Comparison of ENCODE assay signal across 40 cellular contexts in the genomic region with DNA sequence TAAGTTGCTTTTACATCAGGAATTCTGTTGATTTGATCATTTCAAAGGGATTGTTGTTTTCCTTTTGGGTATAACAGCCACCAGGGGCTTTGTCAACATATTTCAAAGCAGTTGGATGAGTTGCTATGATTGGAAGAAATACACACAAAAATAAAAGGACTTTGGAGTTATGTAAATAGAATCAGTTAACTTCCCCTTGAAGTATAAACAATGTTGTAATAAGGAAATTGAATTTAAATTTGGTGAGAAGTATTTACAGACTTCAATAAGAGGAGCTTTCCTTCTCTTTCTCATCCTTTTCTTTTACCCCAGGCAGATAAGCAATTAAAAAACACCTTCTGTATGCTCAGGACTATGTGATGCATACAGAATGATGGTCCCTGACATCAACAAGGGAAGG.
"Had no signal": no experiment of that assay in that cellular context is flagged by ENCODE, and none has a peak within 500 bp of the region (broad histone marks: within the 10 kb centered on the region; RNA-seq: fewer than 3 reads in every experiment).

No MANE protein-coding gene starts in this region.

- H3K27me3 Mint-ChIP-seq: activated naive CD8-positive, alpha-beta T cell; activated naive CD8-positive, alpha-beta T cell treated with anti-CD3 and anti-CD28 coated beads for 36 hours; activated naive CD8-positive, alpha-beta T cell treated with anti-CD3 and anti-CD28 coated beads, Interleukin-2, amount 10 ng/mL, durations not matched to agents 7 days and 5 days; activated naive CD8-positive, alpha-beta T cell treated with anti-CD3 and anti-CD28 coated beads, Interleukin-2, amount 50 U/mL, for 24 hours; activated T-cell treated with anti-CD3 and anti-CD28 coated beads, Interleukin-2, amount 50 U/mL, for 24 hours; activated T-helper 17 cell treated with anti-CD3 and anti-CD28 coated beads, Interleukin-2, amount 50 U/mL, for 72 hours; brain; central memory CD8-positive, alpha-beta T cell had no signal

- ATAC-seq: activated naive CD4-positive, alpha-beta T cell treated with anti-CD3 and anti-CD28 coated beads, Interleukin-2, amount 50 U/mL, for 72 hours; activated naive CD8-positive, alpha-beta T cell treated with anti-CD3 and anti-CD28 coated beads, Interleukin-2, amount 50 U/mL, for 24 hours; activated T-cell treated with anti-CD3 and anti-CD28 coated beads, Interleukin-2, amount 50 U/mL, for 4 hours; activated T-cell treated with anti-CD3 and anti-CD28 coated beads, Interleukin-2, amount 50 U/mL, for 72 hours; activated T-helper 17 cell treated with anti-CD3 and anti-CD28 coated beads, Interleukin-2, amount 50 U/mL, for 72 hours; body of pancreas had no signal

- H3K27ac Mint-ChIP-seq: activated naive CD4-positive, alpha-beta T cell treated with anti-CD3 and anti-CD28 coated beads for 36 hours; activated naive CD4-positive, alpha-beta T cell treated with anti-CD3 and anti-CD28 coated beads, Interleukin-2, amount 50 U/mL, for 24 hours; activated naive CD4-positive, alpha-beta T cell treated with anti-CD3 and anti-CD28 coated beads, Interleukin-2, amount 50 U/mL, for 72 hours; activated naive CD8-positive, alpha-beta T cell; activated naive CD8-positive, alpha-beta T cell treated with anti-CD3 and anti-CD28 coated beads for 36 hours; activated naive CD8-positive, alpha-beta T cell treated with anti-CD3 and anti-CD28 coated beads, Interleukin-2, amount 10 ng/mL, durations not matched to agents 7 days and 5 days; activated naive CD8-positive, alpha-beta T cell treated with anti-CD3 and anti-CD28 coated beads, Interleukin-2, amount 50 U/mL, for 24 hours; activated T-cell treated with anti-CD3 and anti-CD28 coated beads, Interleukin-2, amount 50 U/mL, for 24 hours; activated T-cell treated with anti-CD3 and anti-CD28 coated beads, Interleukin-2, amount 50 U/mL, for 72 hours; activated T-helper 1 cell treated with anti-CD3 and anti-CD28 coated beads, Interleukin-12 subunit alpha, Interleukin-12 subunit beta, Interleukin-2, Interleukin-4 antibody, amounts not matched to agents 30 ng/mL and 10 ng/mL and 1 ng/mL, durations not matched to agents 14 hours and 24 hours and 36 hours; activated T-helper 17 cell treated with anti-CD3 and anti-CD28 coated beads, Interleukin-2, amount 50 U/mL, for 72 hours; activated T-helper 2 cell treated with anti-CD3 and anti-CD28 coated beads, Interferon-gamma antibody, Interleukin-2, Interleukin-4, amounts not matched to agents 10 μg/mL and 5 μg/mL and 100 μg/mL, durations not matched to agents 14 hours and 24 hours and 36 hours; brain had no signal

- H3K36me3 ChIP-seq: adrenal gland, ascending aorta, brain microvascular endothelial cell, breast epithelium, cardiac muscle cell had no signal

- FAIRE-seq: astrocyte, bronchial epithelial cell had no signal

- DNase-seq: activated effector memory CD4-positive, alpha-beta T cell treated with anti-CD3 and anti-CD28 coated beads, Interleukin-2, amount 50 U/mL, for 16 hours; activated effector memory CD4-positive, alpha-beta T cell treated with Interleukin-2 at 50 U/mL for 16 hours; activated gamma-delta T cell; activated gamma-delta T cell treated with Interleukin-2 at 50 U/mL for 16 hours; activated naive CD4-positive, alpha-beta T cell; activated naive CD4-positive, alpha-beta T cell treated with anti-CD3 and anti-CD28 coated beads for 36 hours; activated naive CD4-positive, alpha-beta T cell treated with anti-CD3 and anti-CD28 coated beads, Interleukin-2, amount 50 U/mL, for 16 hours; activated naive CD4-positive, alpha-beta T cell treated with Interleukin-2 at 50 U/mL for 16 hours; activated naive CD8-positive, alpha-beta T cell treated with anti-CD3 and anti-CD28 coated beads for 36 hours; activated naive CD8-positive, alpha-beta T cell treated with anti-CD3 and anti-CD28 coated beads, Interleukin-2, amount 10 ng/mL, durations not matched to agents 7 days and 5 days; activated naive CD8-positive, alpha-beta T cell treated with anti-CD3 and anti-CD28 coated beads, Interleukin-2, amount 50 U/mL, for 24 hours; activated T-cell treated with anti-CD3 and anti-CD28 coated beads for 4 hours; activated T-cell treated with anti-CD3 and anti-CD28 coated beads, Interleukin-2, amount 50 U/mL, for 1 hour; activated T-cell treated with anti-CD3 and anti-CD28 coated beads, Interleukin-2, amount 50 U/mL, for 24 hours; activated T-cell treated with anti-CD3 and anti-CD28 coated beads, Interleukin-2, amount 50 U/mL, for 4 hours; activated T-cell treated with anti-CD3 and anti-CD28 coated beads, Interleukin-2, amount 50 U/mL, for 48 hours; activated T-cell treated with anti-CD3 and anti-CD28 coated beads, Interleukin-2, amount 50 U/mL, for 72 hours; adrenal gland; amniotic stem cell; amygdala; anterior cingulate cortex; aorta; body of pancreas; brain microvascular endothelial cell; caudate nucleus; central memory CD4-positive, alpha-beta T cell; cerebellar nuclear complex had no signal

- H3K36me3 Mint-ChIP-seq: activated naive CD4-positive, alpha-beta T cell treated with anti-CD3 and anti-CD28 coated beads, Interleukin-2, amount 50 U/mL, for 24 hours; activated naive CD4-positive, alpha-beta T cell treated with anti-CD3 and anti-CD28 coated beads, Interleukin-2, amount 50 U/mL, for 72 hours; activated naive CD8-positive, alpha-beta T cell; activated naive CD8-positive, alpha-beta T cell treated with anti-CD3 and anti-CD28 coated beads for 36 hours; activated naive CD8-positive, alpha-beta T cell treated with anti-CD3 and anti-CD28 coated beads, Interleukin-2, amount 10 ng/mL, durations not matched to agents 7 days and 5 days; brain had no signal

- H3K4me1 Mint-ChIP-seq: activated naive CD4-positive, alpha-beta T cell treated with anti-CD3 and anti-CD28 coated beads, Interleukin-2, amount 50 U/mL, for 24 hours; activated naive CD8-positive, alpha-beta T cell treated with anti-CD3 and anti-CD28 coated beads for 36 hours; activated naive CD8-positive, alpha-beta T cell treated with anti-CD3 and anti-CD28 coated beads, Interleukin-2, amount 10 ng/mL, durations not matched to agents 7 days and 5 days; activated naive CD8-positive, alpha-beta T cell treated with anti-CD3 and anti-CD28 coated beads, Interleukin-2, amount 50 U/mL, for 24 hours; activated T-helper 17 cell treated with anti-CD3 and anti-CD28 coated beads, Interleukin-2, amount 50 U/mL, for 72 hours; brain; central memory CD8-positive, alpha-beta T cell had no signal

- H3K4me3 Mint-ChIP-seq: activated naive CD4-positive, alpha-beta T cell treated with anti-CD3 and anti-CD28 coated beads for 36 hours; activated naive CD4-positive, alpha-beta T cell treated with anti-CD3 and anti-CD28 coated beads, Interleukin-2, amount 50 U/mL, for 24 hours; activated naive CD8-positive, alpha-beta T cell; activated naive CD8-positive, alpha-beta T cell treated with anti-CD3 and anti-CD28 coated beads for 36 hours; activated naive CD8-positive, alpha-beta T cell treated with anti-CD3 and anti-CD28 coated beads, Interleukin-2, amount 10 ng/mL, durations not matched to agents 7 days and 5 days; activated naive CD8-positive, alpha-beta T cell treated with anti-CD3 and anti-CD28 coated beads, Interleukin-2, amount 50 U/mL, for 24 hours; activated T-cell treated with anti-CD3 and anti-CD28 coated beads, Interleukin-2, amount 50 U/mL, for 24 hours; activated T-cell treated with anti-CD3 and anti-CD28 coated beads, Interleukin-2, amount 50 U/mL, for 4 hours; activated T-cell treated with anti-CD3 and anti-CD28 coated beads, Interleukin-2, amount 50 U/mL, for 72 hours; activated T-helper 1 cell treated with anti-CD3 and anti-CD28 coated beads, Interleukin-12 subunit alpha, Interleukin-12 subunit beta, Interleukin-2, Interleukin-4 antibody, amounts not matched to agents 30 ng/mL and 10 ng/mL and 1 ng/mL, durations not matched to agents 14 hours and 24 hours and 36 hours; activated T-helper 17 cell treated with anti-CD3 and anti-CD28 coated beads, Interleukin-2, amount 50 U/mL, for 72 hours; brain; central memory CD8-positive, alpha-beta T cell had no signal

- H3K4me3 ChIP-seq: adrenal gland, ascending aorta, body of pancreas, breast epithelium, cardiac muscle cell had no signal

- H3K4me1 ChIP-seq: adrenal gland, ascending aorta, body of pancreas, breast epithelium had no signal

- H3K9me3 Mint-ChIP-seq: activated naive CD4-positive, alpha-beta T cell treated with anti-CD3 and anti-CD28 coated beads for 36 hours; activated naive CD4-positive, alpha-beta T cell treated with anti-CD3 and anti-CD28 coated beads, Interleukin-2, amount 50 U/mL, for 24 hours; activated naive CD8-positive, alpha-beta T cell treated with anti-CD3 and anti-CD28 coated beads for 36 hours; activated naive CD8-positive, alpha-beta T cell treated with anti-CD3 and anti-CD28 coated beads, Interleukin-2, amount 10 ng/mL, durations not matched to agents 7 days and 5 days; activated naive CD8-positive, alpha-beta T cell treated with anti-CD3 and anti-CD28 coated beads, Interleukin-2, amount 50 U/mL, for 24 hours; activated T-cell treated with anti-CD3 and anti-CD28 coated beads, Interleukin-2, amount 50 U/mL, for 24 hours; activated T-cell treated with anti-CD3 and anti-CD28 coated beads, Interleukin-2, amount 50 U/mL, for 4 hours; activated T-helper 1 cell treated with anti-CD3 and anti-CD28 coated beads, Interleukin-12 subunit alpha, Interleukin-12 subunit beta, Interleukin-2, Interleukin-4 antibody, amounts not matched to agents 30 ng/mL and 10 ng/mL and 1 ng/mL, durations not matched to agents 14 hours and 24 hours and 36 hours; activated T-helper 2 cell treated with anti-CD3 and anti-CD28 coated beads, Interferon-gamma antibody, Interleukin-2, Interleukin-4, amounts not matched to agents 10 μg/mL and 5 μg/mL and 100 μg/mL, durations not matched to agents 14 hours and 24 hours and 36 hours; central memory CD8-positive, alpha-beta T cell had no signal

- H3K9me3 ChIP-seq: adrenal gland, ascending aorta, body of pancreas, breast epithelium had no signal
